21 cellular contexts compared by ENCODE assay signal in genomic region chr3:140601881-140602280, GRCh38.
"Had no signal": no experiment of that assay in that cellular context is flagged by ENCODE, and none has a peak within 500 bp of the region (broad histone marks: within the 10 kb centered on the region; RNA-seq: fewer than 3 reads in every experiment).

No MANE protein-coding gene starts in this region.

- DNase-seq: naive thymus-derived CD8-positive, alpha-beta T cell; nephron progenitor cell; nucleus accumbens; pancreas; retina; right cardiac atrium; right lobe of liver; sigmoid colon; small intestine; stimulated activated CD4-positive, alpha-beta T cell treated with anti-CD3 and anti-CD28 coated beads, Interleukin-15, amount 100 ng/mL, for 24 hours; stimulated activated CD4-positive, alpha-beta T cell treated with anti-CD3 and anti-CD28 coated beads, Interleukin-2, amount 100 ng/mL, for 24 hours; stimulated activated CD4-positive, alpha-beta T cell treated with anti-CD3 and anti-CD28 coated beads, Interleukin-2, amount 100 ng/mL, for 48 hours; stimulated activated CD4-positive, alpha-beta T cell treated with anti-CD3 and anti-CD28 coated beads, Interleukin-4, amount 100 ng/mL, for 24 hours; stimulated activated naive B cell treated with anti-CD40 and anti-IgM and Interleukin-4, amounts not matched to agents 10 μg/mL and 1 μg/mL and 100 μg/mL, for 72 hours; stimulated activated naive CD4-positive, alpha-beta T cell treated with Interleukin-2 at 50 U/mL for 16 hours; stomach; thyroid gland; trophoblast cell; upper lobe of left lung had no signal

- ATAC-seq: naive thymus-derived CD8-positive, alpha-beta T cell; natural killer cell treated with Interleukin-12 subunit alpha and Interleukin-12 subunit beta and Interleukin-15 and Interleukin-18, amount 100 ng/mL, for 72 hours; pancreas; right cardiac atrium; right lobe of liver; stimulated activated effector memory CD8-positive, alpha-beta T cell treated with anti-CD3 and anti-CD28 coated beads, Interleukin-12 subunit alpha, Interleukin-12 subunit beta, amount 100 ng/mL, for 72 hours; stimulated activated naive B cell treated with anti-CD40 and anti-IgM and Interleukin-4, amounts not matched to agents 10 μg/mL and 1 μg/mL and 100 μg/mL, for 72 hours had no signal
